8 cellular contexts compared by ENCODE assay signal in genomic region chr2:73112913-73113633, GRCh38. TPM values are rescaled to one million over a fixed set of nuclear protein-coding genes. Genes with fewer than 3 reads are reported as not detected.
DNase-seq lines count a peak whose midpoint lies in the region; ATAC-seq and TF ChIP-seq lines count a peak whose summit lies in the region.

A gene with protein sequence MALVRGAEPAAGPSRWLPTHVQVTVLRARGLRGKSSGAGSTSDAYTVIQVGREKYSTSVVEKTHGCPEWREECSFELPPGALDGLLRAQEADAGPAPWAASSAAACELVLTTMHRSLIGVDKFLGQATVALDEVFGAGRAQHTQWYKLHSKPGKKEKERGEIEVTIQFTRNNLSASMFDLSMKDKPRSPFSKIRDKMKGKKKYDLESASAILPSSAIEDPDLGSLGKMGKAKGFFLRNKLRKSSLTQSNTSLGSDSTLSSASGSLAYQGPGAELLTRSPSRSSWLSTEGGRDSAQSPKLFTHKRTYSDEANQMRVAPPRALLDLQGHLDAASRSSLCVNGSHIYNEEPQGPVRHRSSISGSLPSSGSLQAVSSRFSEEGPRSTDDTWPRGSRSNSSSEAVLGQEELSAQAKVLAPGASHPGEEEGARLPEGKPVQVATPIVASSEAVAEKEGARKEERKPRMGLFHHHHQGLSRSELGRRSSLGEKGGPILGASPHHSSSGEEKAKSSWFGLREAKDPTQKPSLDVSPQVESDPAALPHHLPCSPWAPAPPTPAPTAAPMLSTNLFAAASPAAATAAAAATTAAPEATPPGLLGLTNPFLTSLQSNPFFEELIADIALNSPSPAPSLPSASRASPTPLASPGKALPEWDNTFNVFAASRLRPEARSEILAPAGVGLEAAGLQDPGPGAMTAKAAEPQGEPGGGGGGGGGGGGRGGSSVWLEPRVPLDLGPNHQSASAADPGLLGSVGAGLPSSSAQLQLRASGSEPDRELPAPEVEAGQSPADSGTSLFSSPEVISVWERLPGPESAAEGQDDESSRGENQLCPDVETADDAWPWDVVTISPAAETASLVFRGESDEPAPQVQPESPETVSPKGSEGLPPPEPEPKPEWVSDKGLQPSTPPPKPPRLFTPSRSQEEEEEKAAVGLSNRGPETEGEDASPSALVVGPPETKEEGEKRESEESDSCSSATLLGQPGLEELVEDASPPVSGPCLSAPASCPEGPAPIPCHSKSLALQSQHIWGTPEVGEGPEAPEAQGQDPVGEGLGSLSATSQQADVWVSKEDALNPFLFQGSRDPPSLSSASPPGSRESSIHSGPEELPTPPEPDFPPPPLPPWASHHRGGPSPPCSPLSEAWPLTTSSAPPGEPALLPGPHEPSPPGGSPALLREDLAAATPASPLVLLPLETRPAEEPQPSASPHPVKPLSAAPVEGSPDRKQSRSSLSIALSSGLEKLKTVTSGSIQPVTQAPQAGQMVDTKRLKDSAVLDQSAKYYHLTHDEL (N-terminal part only) (minus strand): TSS chr2:73112948. CDS start chr2:73112777, 171 bp downstream.

- peaks cover 29% of the 10 kb centered on the region for H3K4me1 ChIP-seq in osteoblast (ENCODE audit: insufficient read depth, low read length)

- TF ChIP-seq CTCF in osteoblast (IDR thresholded peaks at IDR 0.05; ENCODE audit: extremely low read depth, low read depth, low read length): no peak

- no peaks in the 10 kb centered on the region for H3K36me3 ChIP-seq in osteoblast (ENCODE audit: insufficient read depth, low read length)

- no peak for TF ChIP-seq EP300 in Ishikawa (IDR thresholded peaks at IDR 0.05; ENCODE audit: borderline replicate concordance)

- no peaks in the 10 kb centered on the region for H3K9me3 ChIP-seq in osteoblast (ENCODE audit: low read depth, low read length)

- intact Hi-C loops in head of caudate nucleus (cut with DNase I): no loop called here

- peaks cover 27% of the 10 kb centered on the region for H4K20me1 ChIP-seq in osteoblast (ENCODE audit: insufficient read depth, low read length)

- no peak for TF ChIP-seq RAD21 in Ishikawa (IDR thresholded peaks at IDR 0.05; ENCODE audit: low read depth)

- peak; percentile 77 for ATAC-seq in GM21526 (IDR thresholded peaks at IDR 0.05; ENCODE audit: low FRiP score, unreplicated experiment)

- H3K4me3 ChIP-seq in osteoblast (ENCODE audit: insufficient read depth, low read length): peak within 1 kb of the TSS; percentile 86

- DNase-seq in Caki2 (ENCODE audit: low read depth) (peak; percentile 80), SW480 (ENCODE audit: low spot score) (peak; percentile 75), head of caudate nucleus (peak; percentile 35 to 92 (median 81)), osteoblast (ENCODE audit: insufficient read length, low spot score, missing footprints) (peak; percentile 95), superior temporal gyrus (ENCODE audit: extremely low spot score) (peak; percentile 49)
- DNase-seq in activated naive CD8-positive, alpha-beta T cell treated with anti-CD3 and anti-CD28 coated beads, Interleukin-2, amount 50 U/mL, for 16 hours (ENCODE audit: low read depth, low spot score): peak; percentile 45

- H3K27ac ChIP-seq in osteoblast (ENCODE audit: low read depth, low read length): peak within 1 kb of the TSS; percentile 85

- H3K4me2 ChIP-seq in osteoblast (ENCODE audit: insufficient read depth, low read length): peak within 1 kb of the TSS; percentile 85

- peaks cover 46% of the 10 kb centered on the region for H3K79me2 ChIP-seq in osteoblast (ENCODE audit: insufficient read depth, low read length)

- in situ Hi-C loops in Caki2 (cut with HindIII; ENCODE audit: low pct_unique_long_range_greater_than_20kb, low sequenced_read_pairs): no loop called here

- H2AFZ ChIP-seq in osteoblast (ENCODE audit: low read length): peak within 1 kb of the TSS; percentile 80

- no peaks in the 10 kb centered on the region for H3K27me3 ChIP-seq in osteoblast (ENCODE audit: insufficient read depth, low read length)

TF ChIP-seq in Ishikawa, 13 proteins besides CTCF, POLR2A, EP300 and RAD21:
- TF ChIP-seq CREB1 (IDR thresholded peaks at IDR 0.05; ENCODE audit: low read depth) (no peak), TAF1 (IDR thresholded peaks at IDR 0.05; ENCODE audit: low read depth) (no peak; the same call in 1 of the 2 replicates), ZBTB7A (IDR thresholded peaks at IDR 0.05; ENCODE audit: low read depth) (peak; percentile 87), YY1 (IDR thresholded peaks at IDR 0.05; ENCODE audit: low read depth) (no peak), EGR1 (IDR thresholded peaks at IDR 0.05) (0 out of 2 replicates have a peak, but pooled peaks have one; percentile 0), MAX (IDR thresholded peaks at IDR 0.05) (0 out of 2 replicates have a peak, but pooled peaks have one; percentile 37)
- TF ChIP-seq, protein P1, sequence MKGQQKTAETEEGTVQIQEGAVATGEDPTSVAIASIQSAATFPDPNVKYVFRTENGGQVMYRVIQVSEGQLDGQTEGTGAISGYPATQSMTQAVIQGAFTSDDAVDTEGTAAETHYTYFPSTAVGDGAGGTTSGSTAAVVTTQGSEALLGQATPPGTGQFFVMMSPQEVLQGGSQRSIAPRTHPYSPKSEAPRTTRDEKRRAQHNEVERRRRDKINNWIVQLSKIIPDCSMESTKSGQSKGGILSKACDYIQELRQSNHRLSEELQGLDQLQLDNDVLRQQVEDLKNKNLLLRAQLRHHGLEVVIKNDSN (IDR thresholded peaks at IDR 0.05): peak; percentile 84

RNA-seq across cellular contexts. Expression of the gene that starts here (rescaled TPM):
- total RNA-seq in Caki2 (2014; rRNA removed; shearing (Covaris generic); ENCODE audit: low replicate concordance): 31.2 and 42.6 TPM in 2 replicates
- 53.9 and 59.0 TPM in 2 replicates for total RNA-seq in osteoblast

Comparison
In these comparisons a context has a peak if more than half of its experiments do, and no peak if none do; other contexts are left out.
1. Peak in every context shown above with its lines: DNase-seq, ATAC-seq, H3K4me3 ChIP-seq and H3K27ac ChIP-seq.
2. DNase-seq: peak in every context shown above with its lines; median percentile 95 in osteoblast; 81 in head of caudate nucleus; 80 in Caki2; 75 in SW480; 49 in superior temporal gyrus; 45 in activated naive CD8-positive, alpha-beta T cell treated with anti-CD3 and anti-CD28 coated beads, Interleukin-2, amount 50 U/mL, for 16 hours.